Comparison of ENCODE assay signal across 1 cellular context in the genomic region with DNA sequence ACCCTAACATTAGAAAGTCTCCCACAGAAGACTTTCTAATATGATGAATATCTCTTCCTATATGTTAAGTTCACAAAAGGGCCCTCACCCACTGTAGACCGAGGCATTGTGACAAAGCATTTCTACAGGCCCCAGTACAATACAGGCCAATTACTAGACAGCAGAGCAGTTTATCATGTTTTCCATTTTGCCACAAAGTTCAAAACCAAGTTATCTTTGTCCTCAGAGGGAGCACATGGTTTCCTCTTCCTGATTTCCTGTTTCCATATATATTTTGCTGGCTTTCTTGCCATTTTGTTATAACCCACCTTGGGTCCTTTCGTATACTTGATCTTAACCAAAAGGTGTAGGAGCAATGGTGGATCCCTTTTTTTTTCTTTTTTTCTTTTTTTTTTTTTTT.
A peak's percentile ranks its signal among the peaks of the same experiment; 100 is the strongest.
TF ChIP-seq lines count a peak whose summit lies in the region.

No MANE protein-coding gene starts in this region.

TF ChIP-seq in K562, 482 proteins besides CTCF, POLR2A, EP300 and RAD21 (continued from another document and continues in another):
- TF ChIP-seq, protein P1, sequence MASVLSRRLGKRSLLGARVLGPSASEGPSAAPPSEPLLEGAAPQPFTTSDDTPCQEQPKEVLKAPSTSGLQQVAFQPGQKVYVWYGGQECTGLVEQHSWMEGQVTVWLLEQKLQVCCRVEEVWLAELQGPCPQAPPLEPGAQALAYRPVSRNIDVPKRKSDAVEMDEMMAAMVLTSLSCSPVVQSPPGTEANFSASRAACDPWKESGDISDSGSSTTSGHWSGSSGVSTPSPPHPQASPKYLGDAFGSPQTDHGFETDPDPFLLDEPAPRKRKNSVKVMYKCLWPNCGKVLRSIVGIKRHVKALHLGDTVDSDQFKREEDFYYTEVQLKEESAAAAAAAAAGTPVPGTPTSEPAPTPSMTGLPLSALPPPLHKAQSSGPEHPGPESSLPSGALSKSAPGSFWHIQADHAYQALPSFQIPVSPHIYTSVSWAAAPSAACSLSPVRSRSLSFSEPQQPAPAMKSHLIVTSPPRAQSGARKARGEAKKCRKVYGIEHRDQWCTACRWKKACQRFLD (CRISPR knock-in tag; IDR thresholded peaks at IDR 0.05) = peak; percentile 68
- TF ChIP-seq KAT7 (CRISPR knock-in tag; IDR thresholded peaks at IDR 0.05; ENCODE audit: borderline replicate concordance) = no peak
- TF ChIP-seq, protein P2, sequence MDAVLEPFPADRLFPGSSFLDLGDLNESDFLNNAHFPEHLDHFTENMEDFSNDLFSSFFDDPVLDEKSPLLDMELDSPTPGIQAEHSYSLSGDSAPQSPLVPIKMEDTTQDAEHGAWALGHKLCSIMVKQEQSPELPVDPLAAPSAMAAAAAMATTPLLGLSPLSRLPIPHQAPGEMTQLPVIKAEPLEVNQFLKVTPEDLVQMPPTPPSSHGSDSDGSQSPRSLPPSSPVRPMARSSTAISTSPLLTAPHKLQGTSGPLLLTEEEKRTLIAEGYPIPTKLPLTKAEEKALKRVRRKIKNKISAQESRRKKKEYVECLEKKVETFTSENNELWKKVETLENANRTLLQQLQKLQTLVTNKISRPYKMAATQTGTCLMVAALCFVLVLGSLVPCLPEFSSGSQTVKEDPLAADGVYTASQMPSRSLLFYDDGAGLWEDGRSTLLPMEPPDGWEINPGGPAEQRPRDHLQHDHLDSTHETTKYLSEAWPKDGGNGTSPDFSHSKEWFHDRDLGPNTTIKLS (IDR thresholded peaks at IDR 0.05; ENCODE audit: borderline replicate concordance, low read depth) = no peak
- TF ChIP-seq HNRNPK (IDR thresholded peaks at IDR 0.05; ENCODE audit: low read depth, low read length, poor library complexity, severe bottlenecking) = no peak
- TF ChIP-seq RUNX1 (IDR thresholded peaks at IDR 0.05; ENCODE audit: low read depth) = no peak
- TF ChIP-seq KDM1A (IDR thresholded peaks at IDR 0.05) = no peak
- TF ChIP-seq, protein P3, sequence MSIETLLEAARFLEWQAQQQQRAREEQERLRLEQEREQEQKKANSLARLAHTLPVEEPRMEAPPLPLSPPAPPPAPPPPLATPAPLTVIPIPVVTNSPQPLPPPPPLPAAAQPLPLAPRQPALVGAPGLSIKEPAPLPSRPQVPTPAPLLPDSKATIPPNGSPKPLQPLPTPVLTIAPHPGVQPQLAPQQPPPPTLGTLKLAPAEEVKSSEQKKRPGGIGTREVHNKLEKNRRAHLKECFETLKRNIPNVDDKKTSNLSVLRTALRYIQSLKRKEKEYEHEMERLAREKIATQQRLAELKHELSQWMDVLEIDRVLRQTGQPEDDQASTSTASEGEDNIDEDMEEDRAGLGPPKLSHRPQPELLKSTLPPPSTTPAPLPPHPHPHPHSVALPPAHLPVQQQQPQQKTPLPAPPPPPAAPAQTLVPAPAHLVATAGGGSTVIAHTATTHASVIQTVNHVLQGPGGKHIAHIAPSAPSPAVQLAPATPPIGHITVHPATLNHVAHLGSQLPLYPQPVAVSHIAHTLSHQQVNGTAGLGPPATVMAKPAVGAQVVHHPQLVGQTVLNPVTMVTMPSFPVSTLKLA (conservative IDR thresholded peaks at IDR 0.05) = peak in 1 of 2 experiments; percentile 39; a peak in 1 of 4 replicates
- no peak for TF ChIP-seq ZC3H11A (IDR thresholded peaks at IDR 0.05; ENCODE audit: low read depth, low read length)
- no peak for TF ChIP-seq PTRF (tag; IDR thresholded peaks at IDR 0.05)
- TF ChIP-seq, protein P4, sequence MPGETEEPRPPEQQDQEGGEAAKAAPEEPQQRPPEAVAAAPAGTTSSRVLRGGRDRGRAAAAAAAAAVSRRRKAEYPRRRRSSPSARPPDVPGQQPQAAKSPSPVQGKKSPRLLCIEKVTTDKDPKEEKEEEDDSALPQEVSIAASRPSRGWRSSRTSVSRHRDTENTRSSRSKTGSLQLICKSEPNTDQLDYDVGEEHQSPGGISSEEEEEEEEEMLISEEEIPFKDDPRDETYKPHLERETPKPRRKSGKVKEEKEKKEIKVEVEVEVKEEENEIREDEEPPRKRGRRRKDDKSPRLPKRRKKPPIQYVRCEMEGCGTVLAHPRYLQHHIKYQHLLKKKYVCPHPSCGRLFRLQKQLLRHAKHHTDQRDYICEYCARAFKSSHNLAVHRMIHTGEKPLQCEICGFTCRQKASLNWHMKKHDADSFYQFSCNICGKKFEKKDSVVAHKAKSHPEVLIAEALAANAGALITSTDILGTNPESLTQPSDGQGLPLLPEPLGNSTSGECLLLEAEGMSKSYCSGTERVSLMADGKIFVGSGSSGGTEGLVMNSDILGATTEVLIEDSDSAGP (CRISPR knock-in tag; IDR thresholded peaks at IDR 0.05) = no peak
- TF ChIP-seq, protein P5, sequence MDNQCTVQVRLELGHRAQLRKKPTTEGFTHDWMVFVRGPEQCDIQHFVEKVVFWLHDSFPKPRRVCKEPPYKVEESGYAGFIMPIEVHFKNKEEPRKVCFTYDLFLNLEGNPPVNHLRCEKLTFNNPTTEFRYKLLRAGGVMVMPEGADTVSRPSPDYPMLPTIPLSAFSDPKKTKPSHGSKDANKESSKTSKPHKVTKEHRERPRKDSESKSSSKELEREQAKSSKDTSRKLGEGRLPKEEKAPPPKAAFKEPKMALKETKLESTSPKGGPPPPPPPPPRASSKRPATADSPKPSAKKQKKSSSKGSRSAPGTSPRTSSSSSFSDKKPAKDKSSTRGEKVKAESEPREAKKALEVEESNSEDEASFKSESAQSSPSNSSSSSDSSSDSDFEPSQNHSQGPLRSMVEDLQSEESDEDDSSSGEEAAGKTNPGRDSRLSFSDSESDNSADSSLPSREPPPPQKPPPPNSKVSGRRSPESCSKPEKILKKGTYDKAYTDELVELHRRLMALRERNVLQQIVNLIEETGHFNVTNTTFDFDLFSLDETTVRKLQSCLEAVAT (IDR thresholded peaks at IDR 0.05) = no peak
- TF ChIP-seq, protein P6, sequence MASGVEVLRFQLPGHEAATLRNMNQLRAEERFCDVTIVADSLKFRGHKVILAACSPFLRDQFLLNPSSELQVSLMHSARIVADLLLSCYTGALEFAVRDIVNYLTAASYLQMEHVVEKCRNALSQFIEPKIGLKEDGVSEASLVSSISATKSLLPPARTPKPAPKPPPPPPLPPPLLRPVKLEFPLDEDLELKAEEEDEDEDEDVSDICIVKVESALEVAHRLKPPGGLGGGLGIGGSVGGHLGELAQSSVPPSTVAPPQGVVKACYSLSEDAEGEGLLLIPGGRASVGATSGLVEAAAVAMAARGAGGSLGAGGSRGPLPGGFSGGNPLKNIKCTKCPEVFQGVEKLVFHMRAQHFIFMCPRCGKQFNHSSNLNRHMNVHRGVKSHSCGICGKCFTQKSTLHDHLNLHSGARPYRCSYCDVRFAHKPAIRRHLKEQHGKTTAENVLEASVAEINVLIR (CRISPR knock-in tag; IDR thresholded peaks at IDR 0.05) = no peak
- no peak for TF ChIP-seq CHCHD3 (CRISPR knock-in tag; IDR thresholded peaks at IDR 0.05)
- TF ChIP-seq ZNF146 (CRISPR knock-in tag; IDR thresholded peaks at IDR 0.05; ENCODE audit: unreplicated experiment) = no peak
- no peak for TF ChIP-seq ZNF217 (CRISPR knock-in tag; IDR thresholded peaks at IDR 0.05)
- TF ChIP-seq U2AF2 (optimal IDR thresholded peaks at IDR 0.05; ENCODE audit: low read depth, low read length) = no peak
- TF ChIP-seq, protein P7, sequence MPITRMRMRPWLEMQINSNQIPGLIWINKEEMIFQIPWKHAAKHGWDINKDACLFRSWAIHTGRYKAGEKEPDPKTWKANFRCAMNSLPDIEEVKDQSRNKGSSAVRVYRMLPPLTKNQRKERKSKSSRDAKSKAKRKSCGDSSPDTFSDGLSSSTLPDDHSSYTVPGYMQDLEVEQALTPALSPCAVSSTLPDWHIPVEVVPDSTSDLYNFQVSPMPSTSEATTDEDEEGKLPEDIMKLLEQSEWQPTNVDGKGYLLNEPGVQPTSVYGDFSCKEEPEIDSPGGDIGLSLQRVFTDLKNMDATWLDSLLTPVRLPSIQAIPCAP (CRISPR knock-in tag; IDR thresholded peaks at IDR 0.05; ENCODE audit: borderline replicate concordance) = no peak
- TF ChIP-seq MTA2 (IDR thresholded peaks at IDR 0.05; ENCODE audit: low read depth) = 0 out of 2 replicates have a peak, but pooled peaks have one; percentile 16
- no peak for TF ChIP-seq ZNF699 (CRISPR knock-in tag; IDR thresholded peaks at IDR 0.05; ENCODE audit: insufficient replicate concordance)
- no peak for TF ChIP-seq ELF1 (tag; IDR thresholded peaks at IDR 0.05)
- TF ChIP-seq CXXC5 (CRISPR knock-in tag; IDR thresholded peaks at IDR 0.05) = no peak; the same call in 1 of the 2 replicates
- no peak for TF ChIP-seq TAF15 (IDR thresholded peaks at IDR 0.05; ENCODE audit: low read depth, low read length)
- TF ChIP-seq, protein P8, sequence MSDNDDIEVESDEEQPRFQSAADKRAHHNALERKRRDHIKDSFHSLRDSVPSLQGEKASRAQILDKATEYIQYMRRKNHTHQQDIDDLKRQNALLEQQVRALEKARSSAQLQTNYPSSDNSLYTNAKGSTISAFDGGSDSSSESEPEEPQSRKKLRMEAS (CRISPR knock-in tag; IDR thresholded peaks at IDR 0.05) = no peak
- no peak for TF ChIP-seq ZEB2 (IDR thresholded peaks at IDR 0.05)
- no peak for TF ChIP-seq NCOA2 (IDR thresholded peaks at IDR 0.05; ENCODE audit: partially characterized antibody in 2 of 2)
- no peak for TF ChIP-seq ELF4 (CRISPR knock-in tag; IDR thresholded peaks at IDR 0.05)
- no peak for TF ChIP-seq ZFP1 (CRISPR knock-in tag; IDR thresholded peaks at IDR 0.05)
- TF ChIP-seq CBX1 (IDR thresholded peaks at IDR 0.05; ENCODE audit: low read depth) = no peak
- no peak for TF ChIP-seq SLC30A9 (CRISPR knock-in tag; IDR thresholded peaks at IDR 0.05)
- peak; percentile 54; the same call in 1 of the 2 replicates for TF ChIP-seq ZNF766 (CRISPR knock-in tag; conservative IDR thresholded peaks at IDR 0.05)
- no peak for TF ChIP-seq ZNF778 (CRISPR knock-in tag; IDR thresholded peaks at IDR 0.05)
- no peak for TF ChIP-seq SNRNP70 (optimal IDR thresholded peaks at IDR 0.05; ENCODE audit: low read depth, low read length)
- TF ChIP-seq, protein P9, sequence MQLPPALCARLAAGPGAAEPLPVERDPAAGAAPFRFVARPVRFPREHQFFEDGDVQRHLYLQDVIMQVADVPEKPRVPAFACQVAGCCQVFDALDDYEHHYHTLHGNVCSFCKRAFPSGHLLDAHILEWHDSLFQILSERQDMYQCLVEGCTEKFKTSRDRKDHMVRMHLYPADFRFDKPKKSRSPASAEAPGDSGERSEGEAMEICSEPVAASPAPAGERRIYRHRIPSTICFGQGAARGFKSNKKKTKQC (CRISPR knock-in tag; IDR thresholded peaks at IDR 0.05) = no peak
- TF ChIP-seq ZNF586 (CRISPR knock-in tag; conservative IDR thresholded peaks at IDR 0.05) = no peak
- TF ChIP-seq SUPT5H (IDR thresholded peaks at IDR 0.05) = no peak
- no peak for TF ChIP-seq CREB1 (IDR thresholded peaks at IDR 0.05)
- no peak for TF ChIP-seq CREB1 (CRISPR knock-in tag; IDR thresholded peaks at IDR 0.05)
- TF ChIP-seq ZNF253 (CRISPR knock-in tag; conservative IDR thresholded peaks at IDR 0.05) = no peak
- TF ChIP-seq SRSF1 (IDR thresholded peaks at IDR 0.05; ENCODE audit: low read depth, low read length) = no peak
- TF ChIP-seq NFIC (IDR thresholded peaks at IDR 0.05) = no peak
- peak; percentile 46; the same call in 1 of the 2 replicates for TF ChIP-seq NCOR1 (IDR thresholded peaks at IDR 0.05)
- TF ChIP-seq, protein P10, sequence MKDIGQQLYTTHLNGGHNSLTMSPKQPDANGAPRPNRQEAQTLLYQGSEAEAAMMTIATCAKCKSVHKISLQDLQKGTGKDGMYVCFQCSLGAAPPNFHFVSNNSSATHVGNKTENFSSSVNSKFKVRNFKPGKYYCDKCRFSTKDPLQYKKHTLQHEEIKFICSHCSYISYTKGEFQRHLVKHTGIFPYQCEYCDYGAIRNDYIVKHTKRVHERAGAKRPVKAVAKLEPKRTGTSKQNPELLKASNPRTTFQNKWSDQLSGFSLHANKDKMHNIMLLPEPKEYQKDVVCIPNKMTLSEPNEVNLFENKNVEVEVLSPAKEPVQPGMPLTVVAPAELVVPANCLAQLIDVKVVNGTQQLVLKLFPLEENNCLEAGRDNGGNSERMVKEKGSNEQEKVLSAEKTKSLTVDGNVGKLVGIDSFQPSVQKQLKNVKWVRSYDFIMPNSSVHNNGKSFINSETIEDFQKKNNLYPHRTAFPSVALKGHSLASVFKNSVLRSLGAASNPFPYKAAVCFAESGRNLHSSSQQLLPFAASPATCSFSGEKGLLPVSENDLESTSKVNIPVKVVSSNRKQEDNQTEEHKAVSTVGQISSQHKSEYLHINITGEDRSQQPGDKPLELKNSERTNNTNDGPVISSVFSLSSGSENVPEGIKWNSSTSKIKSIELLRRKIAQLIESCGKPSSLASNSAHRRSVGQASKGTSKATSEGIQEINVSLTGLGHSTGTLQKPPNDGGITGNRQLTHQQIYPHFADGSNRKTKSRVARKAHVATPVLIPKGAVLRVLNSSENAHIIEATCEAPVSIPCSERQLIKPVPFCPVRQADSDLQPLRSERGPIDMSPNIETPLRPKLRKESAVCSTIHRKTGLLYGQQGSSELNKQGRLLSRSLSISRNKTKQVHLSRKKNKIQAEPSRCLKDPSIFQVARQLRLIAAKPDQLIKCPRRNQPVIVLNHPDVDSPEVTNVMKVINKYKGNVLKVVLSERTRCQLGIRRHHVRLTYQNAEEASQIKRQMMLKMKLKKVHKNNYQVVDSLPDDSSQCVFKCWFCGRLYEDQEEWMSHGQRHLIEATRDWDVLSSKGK (CRISPR knock-in tag; IDR thresholded peaks at IDR 0.05) = no peak
- TF ChIP-seq MIER1 (IDR thresholded peaks at IDR 0.05; ENCODE audit: low read depth) = no peak
- TF ChIP-seq MED1 (CRISPR knock-in tag; IDR thresholded peaks at IDR 0.05; ENCODE audit: borderline replicate concordance) = no peak
- TF ChIP-seq GATAD2B (IDR thresholded peaks at IDR 0.05; ENCODE audit: borderline replicate concordance) = no peak
- TF ChIP-seq, protein P11, sequence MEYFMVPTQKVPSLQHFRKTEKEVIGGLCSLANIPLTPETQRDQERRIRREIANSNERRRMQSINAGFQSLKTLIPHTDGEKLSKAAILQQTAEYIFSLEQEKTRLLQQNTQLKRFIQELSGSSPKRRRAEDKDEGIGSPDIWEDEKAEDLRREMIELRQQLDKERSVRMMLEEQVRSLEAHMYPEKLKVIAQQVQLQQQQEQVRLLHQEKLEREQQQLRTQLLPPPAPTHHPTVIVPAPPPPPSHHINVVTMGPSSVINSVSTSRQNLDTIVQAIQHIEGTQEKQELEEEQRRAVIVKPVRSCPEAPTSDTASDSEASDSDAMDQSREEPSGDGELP (CRISPR knock-in tag; IDR thresholded peaks at IDR 0.05; ENCODE audit: borderline replicate concordance) = no peak
- no peak for TF ChIP-seq TARDBP (IDR thresholded peaks at IDR 0.05)
- TF ChIP-seq C11orf30 (IDR thresholded peaks at IDR 0.05; ENCODE audit: low read depth) = peak; percentile 54
